In the genomic region with DNA sequence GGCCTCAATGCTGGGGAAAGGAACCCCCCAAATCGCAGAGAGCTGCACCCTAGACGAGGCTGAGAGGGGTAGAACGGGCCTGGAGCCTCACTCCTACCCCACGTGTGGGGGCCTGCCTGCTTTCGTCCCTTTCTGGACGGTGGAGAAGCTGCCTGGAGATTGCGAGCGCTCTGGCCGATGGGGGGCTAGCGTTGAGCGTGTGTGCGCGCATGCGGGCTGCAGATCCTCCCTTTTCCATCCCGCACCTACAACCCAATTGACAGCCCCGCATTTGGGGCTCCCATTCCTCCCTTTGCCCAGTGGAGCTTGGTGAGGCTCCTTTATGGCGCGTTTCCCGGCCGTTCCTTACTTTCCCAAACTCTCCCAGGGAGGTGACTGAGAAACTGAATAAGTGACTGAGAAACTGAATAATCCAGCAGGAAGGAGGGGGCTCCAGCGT, we compare ENCODE assay signal across 1 cellular context.
TF ChIP-seq lines count a peak whose summit lies in the region.

No MANE protein-coding gene starts in this region.

TF ChIP-seq in H1, 55 proteins besides CTCF, POLR2A, EP300 and RAD21:
- TF ChIP-seq CREB1 (IDR thresholded peaks at IDR 0.05) = no peak
- 0 out of 2 replicates have a peak, but pooled peaks have one; percentile 42 for TF ChIP-seq POLR2AphosphoS5 (IDR thresholded peaks at IDR 0.05; ENCODE audit: low read depth, low read length)
- peak; percentile 5 for TF ChIP-seq SAP30 (IDR thresholded peaks at IDR 0.05; ENCODE audit: insufficient read depth, insufficient replicate concordance, low read length)
- no peak for TF ChIP-seq SP4 (IDR thresholded peaks at IDR 0.05; ENCODE audit: low read length)
- peak in 1 of 2 experiments; percentile 43; a peak in 1 of 4 replicates for TF ChIP-seq SIN3A (conservative IDR thresholded peaks at IDR 0.05 in 1 of 2, IDR thresholded peaks at IDR 0.05 in 1 of 2; ENCODE audit: low read depth in 1 of 2, low read length in 2 of 2)
